Comparison of ENCODE assay signal across 8 cellular contexts in the genomic region with DNA sequence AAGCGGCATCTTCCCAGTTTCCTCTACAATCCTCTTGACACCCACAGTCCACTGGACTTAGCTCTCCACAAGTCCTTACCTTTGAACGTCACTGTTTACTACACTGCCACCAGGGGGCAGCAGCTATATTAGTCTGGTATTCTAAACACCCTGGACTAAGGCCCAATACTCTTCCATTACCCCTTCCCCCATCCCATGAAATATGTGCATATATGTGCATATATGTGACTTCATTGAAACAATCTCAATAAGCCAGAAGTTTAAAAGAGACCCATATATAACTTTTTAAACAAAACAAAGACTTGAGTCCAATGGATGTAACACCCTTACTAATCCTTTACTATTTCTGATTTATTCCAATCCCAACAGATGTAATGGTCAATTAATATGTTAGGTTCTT. TPM values are rescaled to one million over a fixed set of nuclear protein-coding genes. Genes with fewer than 3 reads are reported as not detected.
DNase-seq lines count a peak whose midpoint lies in the region; ATAC-seq lines count a peak whose summit lies in the region.

No MANE protein-coding gene starts in this region.

- H3K27me3 ChIP-seq in mesendoderm (ENCODE audit: insufficient read depth, low read length, poor library complexity): no peaks in the 10 kb centered on the region

- no peak overlapping the region for H3K18ac ChIP-seq in mesendoderm (ENCODE audit: low read length)

- H2BK5ac ChIP-seq in mesendoderm (ENCODE audit: low read length): no peak overlapping the region

- no peak overlapping the region for H4K5ac ChIP-seq in mesendoderm (ENCODE audit: low read length)

- no peak overlapping the region for H3K4me2 ChIP-seq in mesendoderm (ENCODE audit: low read length)

- H2BK15ac ChIP-seq in mesendoderm (replicated peaks; ENCODE audit: low read depth): no peak overlapping the region

- H2BK120ac ChIP-seq in mesendoderm (ENCODE audit: low read depth, low read length): no peak overlapping the region

- no peak overlapping the region for H3K4ac ChIP-seq in mesendoderm (ENCODE audit: low read depth, low read length)

- no peak overlapping the region for H3K4me3 ChIP-seq in mesendoderm (ENCODE audit: low read length)

- H4K8ac ChIP-seq in mesendoderm (ENCODE audit: low read depth, low read length): no peak overlapping the region

- peak; percentile 79 for DNase-seq in CD1c-positive myeloid dendritic cell (ENCODE audit: extremely low spot score)
- DNase-seq in NCI-H526 treated with DMSO at 0.1 percent for 48 hours (lab: John Stamatoyannopoulos, UW): peak; percentile 25
- DNase-seq in activated CD4-positive, alpha-beta T cell treated with anti-CD3 and anti-CD28 coated beads, Interleukin-2, amount 50 U/mL, for 1 hour: peak; percentile 74
- DNase-seq in effector CD4-positive, alpha-beta T cell: peak; percentile 75
- peak; percentile 85 for DNase-seq in mesendoderm
- DNase-seq in stimulated activated CD8-positive, alpha-beta memory T cell treated with anti-CD3 and anti-CD28 coated beads, Interleukin-7, amount 100 ng/mL, for 1 hour (ENCODE audit: low read depth in 2 of 2): peak; percentile 39 to 67

- H3K9ac ChIP-seq in mesendoderm (ENCODE audit: low read length): no peak overlapping the region

- H3K23ac ChIP-seq in mesendoderm (ENCODE audit: low read length): no peak overlapping the region

- H3K79me2 ChIP-seq in mesendoderm (ENCODE audit: control insufficient read depth, insufficient read depth, low read length): no peaks in the 10 kb centered on the region

- H3K79me1 ChIP-seq in mesendoderm (ENCODE audit: low read length): no peaks in the 10 kb centered on the region

- H3K4me1 ChIP-seq in mesendoderm (ENCODE audit: control insufficient read depth, low read depth, low read length): no peaks in the 10 kb centered on the region

- no CpG with 5 or more reads among the region's 2 CpGs for WGBS in mesendoderm (ENCODE audit: extremely low coverage, insufficient coverage, low lambda C conversion rate)

- H2AK5ac ChIP-seq in mesendoderm (ENCODE audit: low read length): no peak overlapping the region

- ATAC-seq in GM19328 (IDR thresholded peaks at IDR 0.05; ENCODE audit: unreplicated experiment): peak; percentile 92
- peak; percentile 94 for ATAC-seq in HG03439 (IDR thresholded peaks at IDR 0.05; ENCODE audit: unreplicated experiment)

- no peaks in the 10 kb centered on the region for H3K36me3 ChIP-seq in mesendoderm (ENCODE audit: control insufficient read depth, insufficient read depth, low read length)

- H3K27ac ChIP-seq in mesendoderm (ENCODE audit: low read depth, low read length): no peak overlapping the region

- no peak overlapping the region for H3K56ac ChIP-seq in mesendoderm (ENCODE audit: low read length)

RNA-seq across cellular contexts. Expression of gene GGACT, which starts 15.5 kb away (rescaled TPM):
- polyA plus RNA-seq in mesendoderm (2013, experiment 1 of 2): 0.94 TPM
- polyA plus RNA-seq in mesendoderm (2013, experiment 2 of 2): 0.63 TPM

Comparison
In these comparisons a context has a peak if more than half of its experiments do, and no peak if none do; other contexts are left out.
1. DNase-seq: peak in every context shown above with its lines; median percentile 85 in mesendoderm; 79 in CD1c-positive myeloid dendritic cell; 75 in effector CD4-positive, alpha-beta T cell; 74 in activated CD4-positive, alpha-beta T cell treated with anti-CD3 and anti-CD28 coated beads, Interleukin-2, amount 50 U/mL, for 1 hour; 53 in stimulated activated CD8-positive, alpha-beta memory T cell treated with anti-CD3 and anti-CD28 coated beads, Interleukin-7, amount 100 ng/mL, for 1 hour; 25 in NCI-H526 treated with DMSO at 0.1 percent for 48 hours.